ENCODE assay signal across 12 cellular contexts in the genomic region with DNA sequence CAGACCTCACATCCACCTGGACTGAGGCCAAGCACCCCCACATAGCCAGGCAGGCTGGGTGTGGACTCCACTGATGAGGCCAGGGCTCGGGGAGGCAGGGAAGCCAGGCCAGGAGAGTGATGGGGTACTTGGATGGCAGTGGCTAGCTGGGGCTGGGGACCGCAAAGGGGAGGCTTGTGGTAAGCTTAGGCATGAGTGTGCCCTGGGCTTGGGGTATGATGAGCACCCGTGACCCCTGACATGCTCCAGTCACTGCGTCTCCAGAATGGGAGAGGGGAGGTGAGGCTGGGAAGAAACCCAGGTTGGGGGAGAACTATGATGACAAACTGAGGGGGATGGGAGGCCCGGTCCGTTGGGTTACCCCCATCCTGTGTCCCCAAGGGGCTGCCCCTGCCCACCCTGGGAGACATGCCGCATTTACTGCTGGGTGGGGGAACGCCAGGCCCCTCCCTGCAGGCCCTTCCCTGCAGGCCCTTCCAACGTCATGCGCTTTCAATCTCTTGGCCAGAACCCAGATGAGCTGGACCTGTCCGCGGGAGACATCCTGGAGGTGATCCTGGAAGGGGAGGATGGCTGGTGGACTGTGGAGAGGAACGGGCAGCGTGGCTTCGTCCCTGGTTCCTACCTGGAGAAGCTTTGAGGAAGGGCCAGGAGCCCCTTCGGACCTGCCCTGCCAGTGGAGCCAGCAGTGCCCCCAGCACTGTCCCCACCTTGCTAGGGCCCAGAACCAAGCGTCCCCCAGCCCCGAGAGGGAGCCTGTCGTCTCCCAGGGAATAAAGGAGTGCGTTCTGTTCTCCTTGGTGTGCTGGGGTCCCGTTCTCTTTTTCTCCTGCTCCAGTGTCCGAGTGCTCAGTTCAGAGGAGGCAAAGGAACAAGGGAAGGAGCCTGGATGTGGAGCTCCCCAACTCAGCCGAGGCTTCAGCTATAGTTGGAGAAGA. TPM values are rescaled to one million over a fixed set of nuclear protein-coding genes. Genes with fewer than 3 reads are reported as not detected.
A peak's percentile ranks its signal among the peaks of the same experiment; 100 is the strongest.
DNase-seq lines count a peak whose midpoint lies in the region; ATAC-seq and TF ChIP-seq lines count a peak whose summit lies in the region.
"Had no signal": no experiment of that assay in that cellular context is flagged by ENCODE, and none has a peak within 500 bp of the region (broad histone marks: within the 10 kb centered on the region; RNA-seq: fewer than 3 reads in every experiment).

No MANE protein-coding gene starts in this region.

- ATAC-seq in activated naive CD8-positive, alpha-beta T cell treated with anti-CD3 and anti-CD28 coated beads, Interleukin-2, amount 10 ng/mL, durations not matched to agents 7 days and 5 days (ENCODE audit: low read depth): no peak
- no peak for ATAC-seq in memory B cell (ENCODE audit: low read depth)

- H3K36me3 ChIP-seq in cardiac muscle cell (no peaks in the 10 kb centered on the region), left ventricle myocardium inferior (peaks cover 8% of the 10 kb centered on the region), transverse colon (no peaks in the 10 kb centered on the region)
- H3K36me3 ChIP-seq: prostate gland had no signal

- H3K27ac ChIP-seq in cardiac muscle cell (peak overlapping the region; percentile 21), left ventricle myocardium inferior (replicated peaks) (no peak overlapping the region), transverse colon (no peak overlapping the region)
- H3K27ac ChIP-seq: prostate gland had no signal

- peaks cover 6% of the 10 kb centered on the region for H3K4me1 Mint-ChIP-seq in activated naive CD8-positive, alpha-beta T cell treated with anti-CD3 and anti-CD28 coated beads, Interleukin-2, amount 10 ng/mL, durations not matched to agents 7 days and 5 days
- peaks cover 20% of the 10 kb centered on the region for H3K4me1 Mint-ChIP-seq in memory B cell

- no peak for TF ChIP-seq POLR2A in transverse colon (IDR thresholded peaks at IDR 0.05)

- no peaks in the 10 kb centered on the region for H3K9me3 ChIP-seq in cardiac muscle cell (ENCODE audit: low read depth)
- no peaks in the 10 kb centered on the region for H3K9me3 ChIP-seq in left ventricle myocardium inferior (replicated peaks)
- H3K9me3 ChIP-seq in transverse colon: no peaks in the 10 kb centered on the region
- H3K9me3 ChIP-seq: prostate gland had no signal

- in situ Hi-C loops in transverse colon (cut with MboI; ENCODE audit: low pct_ligation_motif_present in 1 of 4, low pct_unique_long_range_greater_than_20kb in 1 of 4, low sequenced_read_pairs in 3 of 4): no loop called here

- TF ChIP-seq EP300 in transverse colon (IDR thresholded peaks at IDR 0.05; ENCODE audit: low read depth): no peak

- TF ChIP-seq CTCF in cardiac muscle cell (IDR thresholded peaks at IDR 0.05; ENCODE audit: low read depth, low read length): no peak
- TF ChIP-seq CTCF in left ventricle myocardium inferior (IDR thresholded peaks at IDR 0.05; ENCODE audit: borderline replicate concordance): no peak
- TF ChIP-seq CTCF in transverse colon (IDR thresholded peaks at IDR 0.05): no peak

- H3K4me3 ChIP-seq in cardiac muscle cell (no peak overlapping the region), left ventricle myocardium inferior (no peak overlapping the region), transverse colon (no peak overlapping the region)
- H3K4me3 ChIP-seq: prostate gland had no signal

- POLR2A ChIA-PET in activated naive CD8-positive, alpha-beta T cell treated with anti-CD3 and anti-CD28 coated beads, Interleukin-2, amount 10 ng/mL, durations not matched to agents 7 days and 5 days (lab: Charles Lee): no interaction called here

- intact Hi-C loops in left ventricle myocardium inferior (cut with micrococcal nuclease): no loop called here
- intact Hi-C loops in transverse colon (cut with DNase I; ENCODE audit: low total_unique reads): no loop called here

- peaks cover 54% of the 10 kb centered on the region for H3K36me3 Mint-ChIP-seq in activated naive CD8-positive, alpha-beta T cell treated with anti-CD3 and anti-CD28 coated beads, Interleukin-2, amount 10 ng/mL, durations not matched to agents 7 days and 5 days
- peaks cover 14% of the 10 kb centered on the region for H3K36me3 Mint-ChIP-seq in memory B cell

- no peaks in the 10 kb centered on the region for H3K4me1 ChIP-seq in cardiac muscle cell (ENCODE audit: low read depth)
- H3K4me1 ChIP-seq in left ventricle myocardium inferior: peaks cover 10% of the 10 kb centered on the region
- H3K4me1 ChIP-seq in transverse colon: peaks cover 0 to 5% (median 2%) of the 10 kb centered on the region in 4 donors
- H3K4me1 ChIP-seq: prostate gland had no signal

- H3K27ac Mint-ChIP-seq in activated naive CD8-positive, alpha-beta T cell treated with anti-CD3 and anti-CD28 coated beads, Interleukin-2, amount 10 ng/mL, durations not matched to agents 7 days and 5 days: peak overlapping the region; percentile 89
- H3K27ac Mint-ChIP-seq in memory B cell: peak overlapping the region; percentile 91

- DNase-seq in cardiac muscle cell (ENCODE audit: low read depth in 1 of 2, low spot score in 1 of 2) (no peak), left ventricle myocardium inferior (no peak), memory B cell (ENCODE audit: low spot score in 2 of 2) (peak in 1 of 2 donors; percentile 10), transverse colon (peak; percentile 9), cerebellar nuclear complex (lab: John Stamatoyannopoulos, UW) (no peak), NCI-H2081 (lab: John Stamatoyannopoulos, UW) (no peak), UCSD-AML1 (lab: John Stamatoyannopoulos, UW; ENCODE audit: unreplicated experiment) (no peak)
- DNase-seq in activated naive CD8-positive, alpha-beta T cell treated with anti-CD3 and anti-CD28 coated beads, Interleukin-2, amount 10 ng/mL, durations not matched to agents 7 days and 5 days: no peak
- DNase-seq: NCI-H526 had no signal

- H3K27me3 ChIP-seq in cardiac muscle cell (no peaks in the 10 kb centered on the region), left ventricle myocardium inferior (ENCODE audit: low read depth) (no peaks in the 10 kb centered on the region), transverse colon (no peaks in the 10 kb centered on the region)
- H3K27me3 ChIP-seq: BLaER1 treated with 17β-estradiol and CSF1 and Interleukin-3, amounts not matched to agents 10 nM and 100 nM had no signal

- no peak overlapping the region for H3K4me3 Mint-ChIP-seq in activated naive CD8-positive, alpha-beta T cell treated with anti-CD3 and anti-CD28 coated beads, Interleukin-2, amount 10 ng/mL, durations not matched to agents 7 days and 5 days
- no peak overlapping the region for H3K4me3 Mint-ChIP-seq in memory B cell

- H3K27me3 Mint-ChIP-seq in activated naive CD8-positive, alpha-beta T cell treated with anti-CD3 and anti-CD28 coated beads, Interleukin-2, amount 10 ng/mL, durations not matched to agents 7 days and 5 days: no peaks in the 10 kb centered on the region
- H3K27me3 Mint-ChIP-seq in memory B cell: no peaks in the 10 kb centered on the region

- peaks cover 5% of the 10 kb centered on the region for H3K9me3 Mint-ChIP-seq in activated naive CD8-positive, alpha-beta T cell treated with anti-CD3 and anti-CD28 coated beads, Interleukin-2, amount 10 ng/mL, durations not matched to agents 7 days and 5 days
- H3K9me3 Mint-ChIP-seq in memory B cell: no peaks in the 10 kb centered on the region

- WGBS in transverse colon (ENCODE audit: low coverage in 1 of 2), 2 donors: 90% methylated on average over 2 to 23 of the region's 23 CpGs

RNA-seq across cellular contexts. Expression of a gene that starts 34.1 kb away (rescaled TPM):
- total RNA-seq in cardiac muscle cell (302 and 316 TPM in 2 replicates), left ventricle myocardium inferior (98.6 TPM), transverse colon (1,000 to 10,000 TPM in 1 of 4 donors, 100 to 1,000 TPM in 3; 365 to 1,069 (median 676) TPM)
- polyA plus RNA-seq in cardiac muscle cell: 411 and 427 TPM in 2 replicates
- 10 to 100 TPM; 18.0 to 23.4 TPM for total RNA-seq in activated naive CD8-positive, alpha-beta T cell treated with anti-CD3 and anti-CD28 coated beads, Interleukin-2, amount 10 ng/mL, durations not matched to agents 7 days and 5 days

RNA-seq across cellular contexts. Expression of a gene that starts 41.9 kb away (rescaled TPM):
- total RNA-seq in cardiac muscle cell (0.63 TPM in 1 of 2 replicates, not detected in the other), left ventricle myocardium inferior (3.5 TPM), transverse colon (10 to 100 TPM in 1 of 4 donors, 1 to 10 TPM in 3; 1.4 to 35.2 (median 8.7) TPM)
- polyA plus RNA-seq in cardiac muscle cell: 0.26 and 0.55 TPM in 2 replicates
- 100 to 1,000 TPM; 238 to 241 TPM for total RNA-seq in activated naive CD8-positive, alpha-beta T cell treated with anti-CD3 and anti-CD28 coated beads, Interleukin-2, amount 10 ng/mL, durations not matched to agents 7 days and 5 days
- total RNA-seq: LHCN-M2 had no signal

Comparison
In these comparisons a context has a peak if more than half of its experiments do, and no peak if none do; other contexts are left out.
1. RNA of a gene that starts 41.9 kb away (total RNA-seq): 238 to 241 TPM in activated naive CD8-positive, alpha-beta T cell treated with anti-CD3 and anti-CD28 coated beads, Interleukin-2, amount 10 ng/mL, durations not matched to agents 7 days and 5 days; 1.4 to 35.2 TPM in transverse colon, 3.5 TPM in left ventricle myocardium inferior (single experiment) and 0.63 TPM in cardiac muscle cell; every median in the first group is over 4 times any median in the second.